In genomic region chr12:104219361-104219892, GRCh38 we compare ENCODE assay signal across 8 cellular contexts. TPM values are rescaled to one million over a fixed set of nuclear protein-coding genes. Genes with fewer than 3 reads are reported as not detected.
DNase-seq lines count a peak whose midpoint lies in the region; ATAC-seq and TF ChIP-seq lines count a peak whose summit lies in the region.

No MANE protein-coding gene starts in this region.

- H3K79me2 ChIP-seq in PC-3 (ENCODE audit: low read length): no peaks in the 10 kb centered on the region

- DNase-seq in NCI-H2107 treated with DMSO at 0.1 percent for 48 hours (lab: John Stamatoyannopoulos, UW; ENCODE audit: unreplicated experiment) (peak; percentile 38), NCI-H2107 (lab: John Stamatoyannopoulos, UW) (no peak), PC-3 (peak; percentile 97), dedifferentiated amniotic fluid mesenchymal stem cell (ENCODE audit: extremely low spot score) (peak; percentile 95), myocyte (ENCODE audit: low read depth) (peak; percentile 74), hypothalamus (lab: John Stamatoyannopoulos, UW) (no peak)

- ATAC-seq in PC-3 (peak; percentile 73), GM19035 (IDR thresholded peaks at IDR 0.05; ENCODE audit: unreplicated experiment) (no peak), GM21737 (IDR thresholded peaks at IDR 0.05; ENCODE audit: unreplicated experiment) (no peak)

- no peak for TF ChIP-seq CTCF in PC-3 (conservative IDR thresholded peaks at IDR 0.05; ENCODE audit: low read depth, low read length)

- H3K4me2 ChIP-seq in PC-3 (ENCODE audit: low read length): peak overlapping the region; percentile 77

- TSS peak; percentile 87 for BruUV-seq in PC-3 (replicated peaks; lab: Mats Ljungman, UMichigan)

- no peaks in the 10 kb centered on the region for H3K9me3 ChIP-seq in PC-3 (ENCODE audit: low read length)

- POLR2A ChIA-PET in PC-3 (lab: Charles Lee; ENCODE audit: unreplicated experiment): interaction anchor here (0.5 to 1.8 kb wide), 4 partner anchors 57 to 111 kb away, joined by 3 to 22 read pairs (median 10); no protein-coding TSS in a partner anchor

- H3K36me3 ChIP-seq in PC-3 (ENCODE audit: low read depth, low read length): no peaks in the 10 kb centered on the region

- H3K4me3 ChIP-seq in PC-3 (ENCODE audit: low read length): peak overlapping the region; percentile 36; the same call in 1 of the 2 replicates

- H3K27me3 ChIP-seq in PC-3 (ENCODE audit: low read length): no peaks in the 10 kb centered on the region

- H3K27ac ChIP-seq in PC-3 (ENCODE audit: low read length): peak overlapping the region; percentile 96

- H2AFZ ChIP-seq in PC-3 (ENCODE audit: low read length): no peak overlapping the region

- H3K4me1 ChIP-seq in PC-3 (ENCODE audit: insufficient read depth, low read length): peaks cover 46% of the 10 kb centered on the region

- intact Hi-C loops in PC-3 (cut with micrococcal nuclease): loop anchor here (1.0 to 10.0 kb wide), 2 partner anchors 67 to 885 kb away; partner anchors contain the start of gene WASHC4

- H3K9ac ChIP-seq in PC-3 (ENCODE audit: low read length): peak overlapping the region; percentile 82

- peaks cover 17% of the 10 kb centered on the region for H3F3A ChIP-seq in PC-3 (ENCODE audit: low read length, unreplicated experiment)

- no peaks in the 10 kb centered on the region for H3K9me2 ChIP-seq in PC-3 (replicated peaks; ENCODE audit: low read length)

- no peaks in the 10 kb centered on the region for H4K20me1 ChIP-seq in PC-3 (ENCODE audit: low read length)

- CTCF ChIA-PET in PC-3 (lab: Charles Lee): interaction anchor here (1.0 to 1.1 kb wide), 2 partner anchors 57 to 67 kb away, joined by 3 to 8 read pairs; no protein-coding TSS in a partner anchor

RNA-seq across cellular contexts. Expression of gene TXNRD1, which starts 3.8 kb away (rescaled TPM):
- 419 and 430 TPM in 2 replicates for total RNA-seq in PC-3 (2014; rRNA removed)
- 127 and 185 TPM in 2 replicates for total RNA-seq in myocyte
- 112 TPM for polyA plus RNA-seq in myocyte (2012)

Comparison
In these comparisons a context has a peak if more than half of its experiments do, and no peak if none do; other contexts are left out.
1. DNase-seq: peak in NCI-H2107 treated with DMSO at 0.1 percent for 48 hours (single experiment), PC-3 (single experiment), dedifferentiated amniotic fluid mesenchymal stem cell (single experiment) and myocyte (single experiment); none in NCI-H2107 (single experiment) and hypothalamus (0 of 51).